ENCODE assay signal across 8 cellular contexts in genomic region chr12:132761911-132762583, GRCh38. TPM values are rescaled to one million over a fixed set of nuclear protein-coding genes. Genes with fewer than 3 reads are reported as not detected.
A peak's percentile ranks its signal among the peaks of the same experiment; 100 is the strongest.
DNase-seq lines count a peak whose midpoint lies in the region; ATAC-seq and TF ChIP-seq lines count a peak whose summit lies in the region.

No MANE protein-coding gene starts in this region.

- no peaks in the 10 kb centered on the region for H3K9me3 Mint-ChIP-seq in chondrocyte (ENCODE audit: low read depth)

- peak overlapping the region; percentile 77 for H3K27ac Mint-ChIP-seq in chondrocyte (ENCODE audit: unreplicated experiment)

- TF ChIP-seq CTCF in chondrocyte (IDR thresholded peaks at IDR 0.05): peak; percentile 63

- ATAC-seq in GM18861 (IDR thresholded peaks at IDR 0.05; ENCODE audit: unreplicated experiment): peak; percentile 61
- peak; percentile 72 for ATAC-seq in HG03097 (IDR thresholded peaks at IDR 0.05; ENCODE audit: low FRiP score, unreplicated experiment)

- peak overlapping the region; percentile 70 for H3K4me3 Mint-ChIP-seq in chondrocyte (ENCODE audit: unreplicated experiment)

- H3K27me3 Mint-ChIP-seq in chondrocyte (ENCODE audit: low read depth): no peaks in the 10 kb centered on the region

- H3K36me3 Mint-ChIP-seq in chondrocyte (ENCODE audit: low read depth): peaks cover under 1% of the 10 kb centered on the region

- DNase-seq in AG08395 (ENCODE audit: low spot score) (peak; percentile 95), NCI-H345 (lab: John Stamatoyannopoulos, UW) (peak; percentile 88), chondrocyte (ENCODE audit: low spot score) (no peak)
- DNase-seq in activated CD4-positive, alpha-beta T cell treated with anti-CD3 and anti-CD28 coated beads for 24 hours (ENCODE audit: low read depth in 2 of 2): peak; percentile 74 to 77
- peak; percentile 71 to 72 for DNase-seq in stimulated activated CD4-positive, alpha-beta T cell treated with anti-CD3 and anti-CD28 coated beads, Interleukin-1b, Interleukin-23, amount 100 ng/mL, for 1 hour (ENCODE audit: low read depth in 2 of 2)

- peak overlapping the region; percentile 98 for H3K27ac ChIP-seq in layer of hippocampus (ENCODE audit: low read depth, low read length)

- H3K27me3 ChIP-seq in layer of hippocampus (ENCODE audit: control insufficient read depth, insufficient read depth, low read length): no peaks in the 10 kb centered on the region

- peaks cover 35% of the 10 kb centered on the region for H3K4me1 Mint-ChIP-seq in chondrocyte (ENCODE audit: low read depth)

RNA-seq across cellular contexts. Expression of gene ANKLE2, which starts 0.4 kb away (rescaled TPM):
- 94.7 to 96.4 TPM (median 95.9 TPM) in 3 replicates for total RNA-seq in chondrocyte

RNA-seq across cellular contexts. Expression of gene PGAM5, which starts 51.4 kb away (rescaled TPM):
- 18.8 to 22.1 TPM (median 19.9 TPM) in 3 replicates for total RNA-seq in chondrocyte
